26 cellular contexts compared by ENCODE assay signal in the genomic region with DNA sequence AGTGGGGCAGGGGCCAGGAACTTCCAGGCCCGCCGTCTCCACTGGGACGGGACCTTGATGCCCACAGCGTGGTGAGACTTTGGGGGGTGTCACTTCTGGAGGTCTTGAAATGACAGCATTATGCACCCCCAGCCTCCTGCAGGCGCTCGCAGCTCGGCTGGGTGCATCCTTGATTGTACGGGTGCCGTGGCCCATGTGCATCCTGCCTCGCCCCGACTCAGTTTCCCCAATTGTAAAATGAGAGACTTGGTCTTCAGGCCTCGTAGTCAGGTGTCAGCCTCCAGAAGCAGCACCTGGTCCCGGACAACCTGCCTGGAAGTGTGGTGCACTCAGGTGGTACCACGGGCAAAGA. TPM values are rescaled to one million over a fixed set of nuclear protein-coding genes. Genes with fewer than 3 reads are reported as not detected.
DNase-seq lines count a peak whose midpoint lies in the region; ATAC-seq, FAIRE-seq and TF ChIP-seq lines count a peak whose summit lies in the region.
"Had no signal": no experiment of that assay in that cellular context is flagged by ENCODE, and none has a peak within 500 bp of the region (broad histone marks: within the 10 kb centered on the region; RNA-seq: fewer than 3 reads in every experiment).

No MANE protein-coding gene starts in this region.

- POLR2A ChIA-PET in K562 (lab: Yijun Ruan, JAX) = interaction anchor here (0.6 to 2.3 kb wide), 2 partner anchors 10 to 23 kb away, joined by 3 to 6 read pairs; no protein-coding TSS in a partner anchor

- no peak overlapping the region for H3K9ac ChIP-seq in K562 (ENCODE audit: insufficient read depth in 1 of 2, low read depth in 2 of 2, low read length in 2 of 2)
- H3K9ac ChIP-seq: BLaER1 treated with 17β-estradiol and CSF1 and Interleukin-3, amounts not matched to agents 10 nM and 100 nM had no signal

- BruUV-seq in K562 (replicated peaks; lab: Mats Ljungman, UMichigan) = no TSS peak

- H3K4me2 ChIP-seq in K562 (ENCODE audit: insufficient read depth, low read length) (no peak overlapping the region), osteoblast (ENCODE audit: insufficient read depth, low read length) (no peak overlapping the region)
- H3K4me2 ChIP-seq: A549; BLaER1 treated with 17β-estradiol and CSF1 and Interleukin-3, amounts not matched to agents 10 nM and 100 nM had no signal

- intact Hi-C loops in left ventricle myocardium inferior (cut with micrococcal nuclease) (no loop called here), Right ventricle myocardium inferior (cut with DNase I) (no loop called here), K562 (cut with micrococcal nuclease) (no loop called here), tibial artery (cut with DNase I; ENCODE audit: low total_unique reads) (no loop called here)

- no peak for ATAC-seq in Right ventricle myocardium inferior
- no peak for ATAC-seq in K562
- ATAC-seq in GM19397 (IDR thresholded peaks at IDR 0.05; ENCODE audit: unreplicated experiment) = no peak

- CTCF ChIA-PET in K562 (lab: Yijun Ruan, JAX; ENCODE audit: low intra/inter-chr PET ratio) = no interaction called here

- in situ Hi-C loops in K562 (cut with MboI) = no loop called here

- no peaks in the 10 kb centered on the region for H4K20me1 ChIP-seq in K562 (replicated peaks; ENCODE audit: control insufficient read depth, insufficient read depth, low read length)
- H4K20me1 ChIP-seq in osteoblast (ENCODE audit: insufficient read depth, low read length) = no peaks in the 10 kb centered on the region

- peaks cover 65% of the 10 kb centered on the region for H3K36me3 ChIP-seq in left ventricle myocardium inferior
- H3K36me3 ChIP-seq in H7 (replicated peaks; ENCODE audit: control insufficient read depth, insufficient read depth, low read length) = peaks cover 14% of the 10 kb centered on the region
- peaks cover 7% of the 10 kb centered on the region; the same call in 1 of the 3 replicates for H3K36me3 ChIP-seq in K562 (ENCODE audit: control insufficient read depth, insufficient read depth, low read length)
- H3K36me3 ChIP-seq in osteoblast (ENCODE audit: insufficient read depth, low read length) = peaks cover 20% of the 10 kb centered on the region
- H3K36me3 ChIP-seq in tibial artery = peaks cover 53 to 83% (median 61%) of the 10 kb centered on the region in 3 donors

- H3K27me3 ChIP-seq in left ventricle myocardium inferior (ENCODE audit: low read depth) = no peaks in the 10 kb centered on the region
- H3K27me3 ChIP-seq in H7 (ENCODE audit: control insufficient read depth, insufficient read depth, low read length) = no peaks in the 10 kb centered on the region
- no peaks in the 10 kb centered on the region for H3K27me3 ChIP-seq in K562 (ENCODE audit: control insufficient read depth in 2 of 2, insufficient read depth in 2 of 2, low read length in 2 of 2)
- no peaks in the 10 kb centered on the region for H3K27me3 ChIP-seq in osteoblast (ENCODE audit: insufficient read depth, low read length)
- no peaks in the 10 kb centered on the region for H3K27me3 ChIP-seq in tibial artery
- H3K27me3 ChIP-seq: BE2C had no signal

- H3K27ac ChIP-seq in left ventricle myocardium inferior (replicated peaks) (peak overlapping the region; percentile 87), K562 (ENCODE audit: extremely low read depth, low read depth, low read length) (no peak overlapping the region), osteoblast (ENCODE audit: low read depth, low read length) (no peak overlapping the region), tibial artery (no peak overlapping the region)
- H3K27ac ChIP-seq: 22Rv1; A549; BLaER1 treated with 17β-estradiol and CSF1 and Interleukin-3, amounts not matched to agents 10 nM and 100 nM had no signal

- TF ChIP-seq RAD21 in K562 (CRISPR knock-in tag; conservative IDR thresholded peaks at IDR 0.05 in 1 of 2, IDR thresholded peaks at IDR 0.05 in 1 of 2) = no peak

- TF ChIP-seq EP300 in K562 (IDR thresholded peaks at IDR 0.05; ENCODE audit: low read length) = no peak

- H3K4me1 ChIP-seq in left ventricle myocardium inferior (peaks cover 53% of the 10 kb centered on the region), K562 (replicated peaks in 1 of 2; ENCODE audit: control insufficient read depth in 2 of 2, insufficient read depth in 2 of 2, low read length in 2 of 2) (peaks cover 0 to 25% of the 10 kb centered on the region in 2 experiments; a peak in 2 of 5 replicates), osteoblast (ENCODE audit: insufficient read depth, low read length) (no peaks in the 10 kb centered on the region), tibial artery (peaks cover 0 to 12% (median 8%) of the 10 kb centered on the region in 4 donors)
- H3K4me1 ChIP-seq: A549, BE2C had no signal

- no peaks in the 10 kb centered on the region for H3K9me1 ChIP-seq in K562 (ENCODE audit: control insufficient read depth, insufficient read depth, low read length)

- no peak for DNase-seq in left ventricle myocardium inferior
- DNase-seq in Right ventricle myocardium inferior (ENCODE audit: missing footprints) = no peak
- DNase-seq in H7 = peak; percentile 44
- DNase-seq in K562 (ENCODE audit: extremely low read depth in 1 of 4, low spot score in 3 of 4) = no peak
- peak; percentile 89 for DNase-seq in osteoblast (ENCODE audit: insufficient read length, low spot score, missing footprints)
- no peak for DNase-seq in tibial artery
- no peak for DNase-seq in kidney glomerular epithelial cell (lab: John Stamatoyannopoulos, UW)
- DNase-seq: ACHN; AML-193; BE2C; CD4-positive, alpha-beta T cell; CD8-positive, alpha-beta memory T cell; DMS 273 treated with DMSO at 0.1 percent for 48 hours; DMS79; EL; GDM1; GOT3; HCEC 1CT had no signal

- H3K79me2 ChIP-seq in K562 (ENCODE audit: control insufficient read depth, insufficient read depth, low read length) (no peaks in the 10 kb centered on the region), osteoblast (ENCODE audit: insufficient read depth, low read length) (no peaks in the 10 kb centered on the region)

- TF ChIP-seq CTCF in left ventricle myocardium inferior (IDR thresholded peaks at IDR 0.05; ENCODE audit: borderline replicate concordance) (no peak), K562 (IDR thresholded peaks at IDR 0.05 in 2 of 3, conservative IDR thresholded peaks at IDR 0.05 in 1 of 3; ENCODE audit: insufficient read depth in 2 of 3, low read depth in 1 of 3, low read length in 3 of 3) (no peak), osteoblast (IDR thresholded peaks at IDR 0.05; ENCODE audit: extremely low read depth, low read depth, low read length) (no peak), tibial artery (IDR thresholded peaks at IDR 0.05) (no peak)

- H3K9me3 ChIP-seq in left ventricle myocardium inferior (replicated peaks) = no peaks in the 10 kb centered on the region
- H3K9me3 ChIP-seq in K562 (replicated peaks; ENCODE audit: control insufficient read depth, insufficient read depth, low read depth, low read length) = no peaks in the 10 kb centered on the region
- H3K9me3 ChIP-seq in osteoblast (ENCODE audit: low read depth, low read length) = no peaks in the 10 kb centered on the region
- H3K9me3 ChIP-seq in tibial artery = no peaks in the 10 kb centered on the region
- H3K9me3 ChIP-seq: A549; BE2C; BLaER1 treated with 17β-estradiol and CSF1 and Interleukin-3, amounts not matched to agents 10 nM and 100 nM had no signal

- TF ChIP-seq POLR2A in K562 (conservative IDR thresholded peaks at IDR 0.05) = 0 out of 2 replicates have a peak, but pooled peaks have one; percentile 2

- no peak overlapping the region for H3K4me3 ChIP-seq in left ventricle myocardium inferior
- H3K4me3 ChIP-seq in H7 (ENCODE audit: insufficient read depth, low read depth, low read length) = no peak overlapping the region
- H3K4me3 ChIP-seq in K562 = no peak overlapping the region
- no peak overlapping the region for H3K4me3 ChIP-seq in osteoblast (ENCODE audit: insufficient read depth, low read length)
- H3K4me3 ChIP-seq in tibial artery = no peak overlapping the region
- H3K4me3 ChIP-seq: A549; BLaER1 treated with 17β-estradiol and CSF1 and Interleukin-3, amounts not matched to agents 10 nM and 100 nM had no signal

- no peak for FAIRE-seq in K562 (lab: Jason Lieb, UNC)
- FAIRE-seq: A549, D721Med, GM12891, GM18507, H54 had no signal

- no peak overlapping the region for H2AFZ ChIP-seq in K562 (ENCODE audit: low read depth, low read length)
- no peak overlapping the region for H2AFZ ChIP-seq in osteoblast (ENCODE audit: low read length)

- 90% methylated on average over 14 of the region's 14 CpGs for WGBS in K562 (ENCODE audit: insufficient coverage, low coverage, missing lambda C conversion rate)

RNA-seq across cellular contexts. Expression of a gene that starts 8.9 kb away (rescaled TPM):
- total RNA-seq in left ventricle myocardium inferior = 7.7 TPM
- total RNA-seq in Right ventricle myocardium inferior = 9.4 TPM
- total RNA-seq in H7 (2014; rRNA removed; shearing (Covaris generic)) = 31.1 and 36.7 TPM in 2 replicates
- total RNA-seq in K562 (2011; cell fraction: chromatin; rRNA removed; ENCODE audit: low replicate concordance) = 97.0 and 232 TPM in 2 replicates
- total RNA-seq in K562 (2011; cell fraction: nucleolus; rRNA removed) = 140 and 151 TPM in 2 replicates
- 123 and 134 TPM in 2 replicates for total RNA-seq in K562 (2011; cell fraction: nucleoplasm; rRNA removed)
- total RNA-seq in K562 (2014; rRNA removed) = 35.6 and 53.2 TPM in 2 replicates
- 13.6 and 16.4 TPM in 2 replicates for total RNA-seq in K562 (2014; rRNA removed; fragmentation: Illumina TruSeq; extraction: Trizol)
- 29.7 and 30.0 TPM in 2 replicates for total RNA-seq in K562 (2015; rRNA removed; fragmentation: Illumina TruSeq; extraction: Trizol)
- total RNA-seq in K562 (2021) = 79.3 and 90.8 TPM in 2 replicates
- 27.9 and 36.5 TPM in 2 replicates for polyA plus RNA-seq in K562 (2011; rRNA removed)
- polyA plus RNA-seq in K562 (2011; cell fraction: cytosol; rRNA removed) = 28.1 and 41.6 TPM in 2 replicates
- 56.2 and 84.8 TPM in 2 replicates for polyA plus RNA-seq in K562 (2011; cell fraction: nucleus; rRNA removed)
- 37.5 and 51.4 TPM in 2 replicates for polyA plus RNA-seq in K562 (2012)
- polyA plus RNA-seq in K562 (2014; fragmentation: Illumina TruSeq; extraction: Trizol) = 30.3 and 39.8 TPM in 2 replicates
- polyA plus RNA-seq in K562 (2014; fragmentation: Nextera tagmentation; extraction: Ambion mirVana) = 1 to 10 TPM; 1.9 to 3.8 TPM
- polyA plus RNA-seq in K562 (2014; rRNA removed) = 71.4 and 73.4 TPM in 2 replicates
- 16.8 and 21.8 TPM in 2 replicates for polyA minus RNA-seq in K562 (2011; rRNA and poly(A)+ RNA removed)
- 30.8 and 32.0 TPM in 2 replicates for polyA minus RNA-seq in K562 (2011; cell fraction: cytosol; rRNA and poly(A)+ RNA removed)
- polyA minus RNA-seq in K562 (2011; cell fraction: nucleus; rRNA and poly(A)+ RNA removed) = 27.3 and 32.4 TPM in 2 replicates
- 6.5 and 7.6 TPM in 2 replicates for total RNA-seq in osteoblast

RNA-seq across cellular contexts. Expression of a gene that starts 25.7 kb away (rescaled TPM):
- total RNA-seq in left ventricle myocardium inferior (57.4 TPM), Right ventricle myocardium inferior (49.3 TPM), K562 (2014; rRNA removed) (4.2 and 5.6 TPM in 2 replicates), K562 (2014; rRNA removed; fragmentation: Illumina TruSeq; extraction: Trizol) (0.83 and 0.98 TPM in 2 replicates), K562 (2015; rRNA removed; fragmentation: Illumina TruSeq; extraction: Trizol) (2.0 and 3.6 TPM in 2 replicates), K562 (2021) (17.3 and 29.4 TPM in 2 replicates), osteoblast (13.3 and 14.1 TPM in 2 replicates)
- total RNA-seq in H7 (2014; rRNA removed; shearing (Covaris generic)) = 15.7 and 18.8 TPM in 2 replicates
- total RNA-seq in K562 (2011; cell fraction: chromatin; rRNA removed; ENCODE audit: low replicate concordance) = 40.7 and 125 TPM in 2 replicates
- total RNA-seq in K562 (2011; cell fraction: nucleolus; rRNA removed) = 72.5 and 83.8 TPM in 2 replicates
- total RNA-seq in K562 (2011; cell fraction: nucleoplasm; rRNA removed) = 47.5 and 50.5 TPM in 2 replicates
- polyA plus RNA-seq in K562 (2011; rRNA removed) (3.2 and 6.2 TPM in 2 replicates), K562 (2014; fragmentation: Illumina TruSeq; extraction: Trizol) (2.5 and 9.1 TPM in 2 replicates), K562 (2014; fragmentation: Nextera tagmentation; extraction: Ambion mirVana) (under 1 TPM; 0.15 to 0.29 TPM), K562 (2014; rRNA removed) (13.2 and 16.9 TPM in 2 replicates)
- polyA plus RNA-seq in K562 (2011; cell fraction: cytosol; rRNA removed) = 2.1 and 4.1 TPM in 2 replicates
- polyA plus RNA-seq in K562 (2011; cell fraction: nucleus; rRNA removed) = 62.1 and 86.4 TPM in 2 replicates
- 12.1 and 39.2 TPM in 2 replicates for polyA plus RNA-seq in K562 (2012)
- polyA minus RNA-seq in K562 (2011; rRNA and poly(A)+ RNA removed) = 1.3 and 1.8 TPM in 2 replicates
- 3.1 and 11.4 TPM in 2 replicates for polyA minus RNA-seq in K562 (2011; cell fraction: cytosol; rRNA and poly(A)+ RNA removed)
- polyA minus RNA-seq in K562 (2011; cell fraction: nucleus; rRNA and poly(A)+ RNA removed) = 15.5 and 15.9 TPM in 2 replicates

RNA-seq across cellular contexts. Expression of a gene that starts 29.6 kb away (rescaled TPM):
- total RNA-seq in left ventricle myocardium inferior (15.3 TPM), Right ventricle myocardium inferior (13.9 TPM), K562 (2014; rRNA removed) (7.7 and 12.2 TPM in 2 replicates), K562 (2014; rRNA removed; fragmentation: Illumina TruSeq; extraction: Trizol) (7.0 TPM in 2 replicates), K562 (2015; rRNA removed; fragmentation: Illumina TruSeq; extraction: Trizol) (6.9 and 8.1 TPM in 2 replicates), K562 (2021) (49.2 and 58.0 TPM in 2 replicates), osteoblast (14.4 and 14.5 TPM in 2 replicates)
- total RNA-seq in H7 (2014; rRNA removed; shearing (Covaris generic)) = 7.4 and 9.9 TPM in 2 replicates
- 149 and 175 TPM in 2 replicates for total RNA-seq in K562 (2011; cell fraction: chromatin; rRNA removed; ENCODE audit: low replicate concordance)
- total RNA-seq in K562 (2011; cell fraction: nucleolus; rRNA removed) = 61.2 and 71.2 TPM in 2 replicates
- 111 and 165 TPM in 2 replicates for total RNA-seq in K562 (2011; cell fraction: nucleoplasm; rRNA removed)
- polyA plus RNA-seq in K562 (2011; rRNA removed) (6.5 and 8.3 TPM in 2 replicates), K562 (2014; fragmentation: Illumina TruSeq; extraction: Trizol) (29.8 and 32.3 TPM in 2 replicates), K562 (2014; fragmentation: Nextera tagmentation; extraction: Ambion mirVana) (1 to 10 TPM; 4.5 to 6.7 TPM), K562 (2014; rRNA removed) (22.2 and 23.5 TPM in 2 replicates)
- 5.4 and 6.5 TPM in 2 replicates for polyA plus RNA-seq in K562 (2011; cell fraction: cytosol; rRNA removed)
- 38.0 and 44.2 TPM in 2 replicates for polyA plus RNA-seq in K562 (2011; cell fraction: nucleus; rRNA removed)
- 27.7 and 40.7 TPM in 2 replicates for polyA plus RNA-seq in K562 (2012)
- 13.1 and 16.0 TPM in 2 replicates for polyA minus RNA-seq in K562 (2011; rRNA and poly(A)+ RNA removed)
- 17.0 and 23.8 TPM in 2 replicates for polyA minus RNA-seq in K562 (2011; cell fraction: cytosol; rRNA and poly(A)+ RNA removed)
- 18.7 and 27.0 TPM in 2 replicates for polyA minus RNA-seq in K562 (2011; cell fraction: nucleus; rRNA and poly(A)+ RNA removed)

Comparison
In these comparisons a context has a peak if more than half of its experiments do, and no peak if none do; other contexts are left out.
1. DNase-seq: peak in H7 (single experiment) and osteoblast (single experiment); none in left ventricle myocardium inferior (single experiment), Right ventricle myocardium inferior (single experiment), K562 (0 of 4), tibial artery (0 of 2) and kidney glomerular epithelial cell (single experiment).